27 cellular contexts compared by ENCODE assay signal in genomic region chr1:58340156-58340555, GRCh38.
"Had no signal": no experiment of that assay in that cellular context is flagged by ENCODE, and none has a peak within 500 bp of the region (broad histone marks: within the 10 kb centered on the region; RNA-seq: fewer than 3 reads in every experiment).

No MANE protein-coding gene starts in this region.

- H3K36me3 Mint-ChIP-seq: type B pancreatic cell had no signal

- H3K27ac Mint-ChIP-seq: dendritic cell treated with granulocyte-macrophage colony-stimulating factor and Interleukin-4, amounts not matched to agents 40 ng/mL and 50 ng/mL, for 4 days; naive thymus-derived CD8-positive, alpha-beta T cell; stimulated activated memory B cell treated with anti-CD40 and anti-IgM and Interleukin-4, amounts not matched to agents 10 μg/mL and 1 μg/mL and 100 μg/mL, for 72 hours; type B pancreatic cell had no signal

- H3K4me3 Mint-ChIP-seq: central memory CD8-positive, alpha-beta T cell; dendritic cell treated with granulocyte-macrophage colony-stimulating factor and Interleukin-4, amounts not matched to agents 40 ng/mL and 50 ng/mL, for 4 days; naive thymus-derived CD8-positive, alpha-beta T cell; stimulated activated memory B cell treated with anti-CD40 and anti-IgM and Interleukin-4, amounts not matched to agents 10 μg/mL and 1 μg/mL and 100 μg/mL, for 72 hours; type B pancreatic cell had no signal

- H3K4me1 ChIP-seq: colonic mucosa, esophagus squamous epithelium, heart right ventricle, left lung, right atrium auricular region, spleen, testis, tibial artery had no signal

- ATAC-seq: heart right ventricle; left cardiac atrium; left lung; naive thymus-derived CD8-positive, alpha-beta T cell; stimulated activated memory B cell treated with anti-CD40 and anti-IgM and Interleukin-4, amounts not matched to agents 10 μg/mL and 1 μg/mL and 100 μg/mL, for 72 hours; stimulated activated naive CD8-positive, alpha-beta T cell treated with anti-CD3 and anti-CD28 coated beads, Interleukin-15, Interleukin-2, amounts not matched to agents 100 U/mL and 50 U/mL, for 24 hours had no signal

- H3K36me3 ChIP-seq: colonic mucosa, esophagus squamous epithelium, heart right ventricle, left lung, ovary, right atrium auricular region, spleen, tibial artery had no signal

- H3K27ac ChIP-seq: colonic mucosa, esophagus squamous epithelium, heart right ventricle, left lung, ovary, right atrium auricular region, skin epidermis, spleen, testis, tibial artery had no signal

- H3K9me3 Mint-ChIP-seq: central memory CD8-positive, alpha-beta T cell; dendritic cell treated with granulocyte-macrophage colony-stimulating factor and Interleukin-4, amounts not matched to agents 40 ng/mL and 50 ng/mL, for 4 days; naive thymus-derived CD8-positive, alpha-beta T cell; stimulated activated memory B cell treated with anti-CD40 and anti-IgM and Interleukin-4, amounts not matched to agents 10 μg/mL and 1 μg/mL and 100 μg/mL, for 72 hours; type B pancreatic cell had no signal

- H3K27me3 Mint-ChIP-seq: central memory CD8-positive, alpha-beta T cell; dendritic cell treated with granulocyte-macrophage colony-stimulating factor and Interleukin-4, amounts not matched to agents 40 ng/mL and 50 ng/mL, for 4 days; stimulated activated memory B cell treated with anti-CD40 and anti-IgM and Interleukin-4, amounts not matched to agents 10 μg/mL and 1 μg/mL and 100 μg/mL, for 72 hours; type B pancreatic cell had no signal

- H3K27me3 ChIP-seq: colonic mucosa, esophagus squamous epithelium, heart right ventricle, left lung, ovary, right atrium auricular region, spleen, testis, tibial artery had no signal

- DNase-seq: colonic mucosa; effector memory CD4-positive, alpha-beta T cell; erythroblast; esophagus squamous epithelium; foreskin melanocyte; glutamatergic neuron; heart right ventricle; hippocampal formation; left cardiac atrium; left lung; mesenchymal stem cell; naive thymus-derived CD8-positive, alpha-beta T cell; nucleus accumbens; ovary; posterior cingulate gyrus; spleen; stimulated activated CD4-positive, alpha-beta T cell treated with anti-CD3 and anti-CD28 coated beads, Interleukin-4, amount 100 ng/mL, for 4 hours; stimulated activated naive CD8-positive, alpha-beta T cell treated with anti-CD3 and anti-CD28 coated beads, Interleukin-15, Interleukin-2, amounts not matched to agents 100 U/mL and 50 U/mL, for 24 hours; substantia nigra; testis; tibial artery had no signal

- H3K9me3 ChIP-seq: colonic mucosa, esophagus squamous epithelium, heart right ventricle, left lung, ovary, right atrium auricular region, spleen, testis, tibial artery had no signal

- H3K4me1 Mint-ChIP-seq: central memory CD8-positive, alpha-beta T cell; stimulated activated memory B cell treated with anti-CD40 and anti-IgM and Interleukin-4, amounts not matched to agents 10 μg/mL and 1 μg/mL and 100 μg/mL, for 72 hours had no signal

- H3K4me3 ChIP-seq: colonic mucosa, esophagus squamous epithelium, heart right ventricle, left lung, ovary, right atrium auricular region, skin epidermis, spleen, testis, tibial artery had no signal
